Comparison of ENCODE assay signal across 1 cellular context in the genomic region with DNA sequence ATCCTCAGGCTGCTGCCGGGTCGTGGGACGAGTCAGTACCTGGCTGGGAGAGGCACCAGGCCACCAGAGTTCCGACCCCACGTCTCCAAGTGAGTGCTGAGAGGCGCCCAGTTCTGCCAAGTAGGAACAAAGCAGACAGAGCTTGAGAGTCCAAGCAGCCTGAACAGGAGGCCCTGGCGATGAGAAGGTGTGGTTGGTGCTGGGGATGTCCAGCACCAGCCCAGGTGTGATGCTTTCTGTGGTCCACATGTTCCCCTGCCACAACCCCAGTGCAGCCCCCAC.
TF ChIP-seq lines count a peak whose summit lies in the region.

No MANE protein-coding gene starts in this region.

TF ChIP-seq in GM12878, 131 proteins besides CTCF, POLR2A, EP300 and RAD21:
- TF ChIP-seq SMC3 (IDR thresholded peaks at IDR 0.05; ENCODE audit: borderline replicate concordance, low read length) (no peak), IKZF2 (IDR thresholded peaks at IDR 0.05) (no peak), ASH2L (IDR thresholded peaks at IDR 0.05; ENCODE audit: borderline replicate concordance, low read depth) (no peak), EZH2 (IDR thresholded peaks at IDR 0.05; ENCODE audit: borderline replicate concordance, control insufficient read depth, low read depth, low read length) (no peak), SREBF1 (IDR thresholded peaks at IDR 0.05; ENCODE audit: low read length) (no peak), IRF5 (IDR thresholded peaks at IDR 0.05; ENCODE audit: borderline replicate concordance) (no peak), KDM1A (IDR thresholded peaks at IDR 0.05; ENCODE audit: borderline replicate concordance) (no peak), TCF7 (IDR thresholded peaks at IDR 0.05; ENCODE audit: borderline replicate concordance) (no peak), SP1 (IDR thresholded peaks at IDR 0.05; ENCODE audit: low read depth, low read length) (no peak), MYB (IDR thresholded peaks at IDR 0.05; ENCODE audit: borderline replicate concordance, low read depth, low read length) (no peak), SMAD1 (IDR thresholded peaks at IDR 0.05; ENCODE audit: low read depth, partially characterized antibody) (no peak), ZBED1 (IDR thresholded peaks at IDR 0.05; ENCODE audit: borderline replicate concordance) (no peak), STAT3 (IDR thresholded peaks at IDR 0.05; ENCODE audit: low read depth, low read length) (no peak), STAT1 (conservative IDR thresholded peaks at IDR 0.05) (no peak), EED (IDR thresholded peaks at IDR 0.05; ENCODE audit: low read depth) (no peak), NBN (IDR thresholded peaks at IDR 0.05) (no peak)
- TF ChIP-seq, protein P1, sequence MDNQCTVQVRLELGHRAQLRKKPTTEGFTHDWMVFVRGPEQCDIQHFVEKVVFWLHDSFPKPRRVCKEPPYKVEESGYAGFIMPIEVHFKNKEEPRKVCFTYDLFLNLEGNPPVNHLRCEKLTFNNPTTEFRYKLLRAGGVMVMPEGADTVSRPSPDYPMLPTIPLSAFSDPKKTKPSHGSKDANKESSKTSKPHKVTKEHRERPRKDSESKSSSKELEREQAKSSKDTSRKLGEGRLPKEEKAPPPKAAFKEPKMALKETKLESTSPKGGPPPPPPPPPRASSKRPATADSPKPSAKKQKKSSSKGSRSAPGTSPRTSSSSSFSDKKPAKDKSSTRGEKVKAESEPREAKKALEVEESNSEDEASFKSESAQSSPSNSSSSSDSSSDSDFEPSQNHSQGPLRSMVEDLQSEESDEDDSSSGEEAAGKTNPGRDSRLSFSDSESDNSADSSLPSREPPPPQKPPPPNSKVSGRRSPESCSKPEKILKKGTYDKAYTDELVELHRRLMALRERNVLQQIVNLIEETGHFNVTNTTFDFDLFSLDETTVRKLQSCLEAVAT (IDR thresholded peaks at IDR 0.05) = no peak
- TF ChIP-seq, protein P2, sequence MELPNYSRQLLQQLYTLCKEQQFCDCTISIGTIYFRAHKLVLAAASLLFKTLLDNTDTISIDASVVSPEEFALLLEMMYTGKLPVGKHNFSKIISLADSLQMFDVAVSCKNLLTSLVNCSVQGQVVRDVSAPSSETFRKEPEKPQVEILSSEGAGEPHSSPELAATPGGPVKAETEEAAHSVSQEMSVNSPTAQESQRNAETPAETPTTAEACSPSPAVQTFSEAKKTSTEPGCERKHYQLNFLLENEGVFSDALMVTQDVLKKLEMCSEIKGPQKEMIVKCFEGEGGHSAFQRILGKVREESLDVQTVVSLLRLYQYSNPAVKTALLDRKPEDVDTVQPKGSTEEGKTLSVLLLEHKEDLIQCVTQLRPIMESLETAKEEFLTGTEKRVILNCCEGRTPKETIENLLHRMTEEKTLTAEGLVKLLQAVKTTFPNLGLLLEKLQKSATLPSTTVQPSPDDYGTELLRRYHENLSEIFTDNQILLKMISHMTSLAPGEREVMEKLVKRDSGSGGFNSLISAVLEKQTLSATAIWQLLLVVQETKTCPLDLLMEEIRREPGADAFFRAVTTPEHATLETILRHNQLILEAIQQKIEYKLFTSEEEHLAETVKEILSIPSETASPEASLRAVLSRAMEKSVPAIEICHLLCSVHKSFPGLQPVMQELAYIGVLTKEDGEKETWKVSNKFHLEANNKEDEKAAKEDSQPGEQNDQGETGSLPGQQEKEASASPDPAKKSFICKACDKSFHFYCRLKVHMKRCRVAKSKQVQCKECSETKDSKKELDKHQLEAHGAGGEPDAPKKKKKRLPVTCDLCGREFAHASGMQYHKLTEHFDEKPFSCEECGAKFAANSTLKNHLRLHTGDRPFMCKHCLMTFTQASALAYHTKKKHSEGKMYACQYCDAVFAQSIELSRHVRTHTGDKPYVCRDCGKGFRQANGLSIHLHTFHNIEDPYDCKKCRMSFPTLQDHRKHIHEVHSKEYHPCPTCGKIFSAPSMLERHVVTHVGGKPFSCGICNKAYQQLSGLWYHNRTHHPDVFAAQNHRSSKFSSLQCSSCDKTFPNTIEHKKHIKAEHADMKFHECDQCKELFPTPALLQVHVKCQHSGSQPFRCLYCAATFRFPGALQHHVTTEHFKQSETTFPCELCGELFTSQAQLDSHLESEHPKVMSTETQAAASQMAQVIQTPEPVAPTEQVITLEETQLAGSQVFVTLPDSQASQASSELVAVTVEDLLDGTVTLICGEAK (IDR thresholded peaks at IDR 0.05; ENCODE audit: borderline replicate concordance) = no peak
- TF ChIP-seq, protein P3, sequence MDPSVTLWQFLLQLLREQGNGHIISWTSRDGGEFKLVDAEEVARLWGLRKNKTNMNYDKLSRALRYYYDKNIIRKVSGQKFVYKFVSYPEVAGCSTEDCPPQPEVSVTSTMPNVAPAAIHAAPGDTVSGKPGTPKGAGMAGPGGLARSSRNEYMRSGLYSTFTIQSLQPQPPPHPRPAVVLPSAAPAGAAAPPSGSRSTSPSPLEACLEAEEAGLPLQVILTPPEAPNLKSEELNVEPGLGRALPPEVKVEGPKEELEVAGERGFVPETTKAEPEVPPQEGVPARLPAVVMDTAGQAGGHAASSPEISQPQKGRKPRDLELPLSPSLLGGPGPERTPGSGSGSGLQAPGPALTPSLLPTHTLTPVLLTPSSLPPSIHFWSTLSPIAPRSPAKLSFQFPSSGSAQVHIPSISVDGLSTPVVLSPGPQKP (IDR thresholded peaks at IDR 0.05; ENCODE audit: low read depth, low read length) = no peak
